Comparison of ENCODE assay signal across 12 cellular contexts in genomic region chr20:21397341-21398108, GRCh38. TPM values are rescaled to one million over a fixed set of nuclear protein-coding genes. Genes with fewer than 3 reads are reported as not detected.
DNase-seq lines count a peak whose midpoint lies in the region; ATAC-seq and TF ChIP-seq lines count a peak whose summit lies in the region.
"Had no signal": no experiment of that assay in that cellular context is flagged by ENCODE, and none has a peak within 500 bp of the region (broad histone marks: within the 10 kb centered on the region; RNA-seq: fewer than 3 reads in every experiment).

NKX2-4 (minus strand) TSS chr20:21397526; CDS start chr20:21397399, 127 bp downstream.

- H3K9me3 Mint-ChIP-seq in activated naive CD4-positive, alpha-beta T cell treated with anti-CD3 and anti-CD28 coated beads for 36 hours = peaks cover 3% of the 10 kb centered on the region
- no peaks in the 10 kb centered on the region for H3K9me3 Mint-ChIP-seq in activated B cell treated with CpG ODN at 0.5 μM for 24 hours

- peak within 1 kb of the TSS in 3 of 4 donors; percentile 12 to 26 (median 21) for H3K4me3 ChIP-seq in upper lobe of left lung

- TF ChIP-seq EP300 in upper lobe of left lung (IDR thresholded peaks at IDR 0.05) = no peak

- no peak for DNase-seq in activated naive CD4-positive, alpha-beta T cell treated with anti-CD3 and anti-CD28 coated beads for 36 hours
- DNase-seq in activated naive CD4-positive, alpha-beta T cell (lab: John Stamatoyannopoulos, UW) = no peak
- DNase-seq in activated B cell treated with CpG ODN at 0.5 μM for 24 hours (peak; percentile 17), left kidney (ENCODE audit: low read depth, low spot score) (peak; percentile 11), upper lobe of left lung (peak in 1 of 2 donors; percentile 73), NCI-H128 (lab: John Stamatoyannopoulos, UW; ENCODE audit: unreplicated experiment) (no peak)
- DNase-seq in stimulated activated CD4-positive, alpha-beta T cell treated with anti-CD3 and anti-CD28 coated beads, Interleukin-12 subunit alpha, Interleukin-12 subunit beta, amount 100 ng/mL, for 4 hours = no peak
- DNase-seq: activated CD8-positive, alpha-beta memory T cell treated with anti-CD3 and anti-CD28 coated beads for 24 hours; effector memory CD4-positive, alpha-beta T cell; NCI-H446 had no signal

- H3K4me3 Mint-ChIP-seq in activated naive CD4-positive, alpha-beta T cell treated with anti-CD3 and anti-CD28 coated beads for 36 hours = peak within 1 kb of the TSS; percentile 42
- H3K4me3 Mint-ChIP-seq in activated B cell treated with CpG ODN at 0.5 μM for 24 hours = peak within 1 kb of the TSS; percentile 64

- peaks cover 9 to 25% (median 19%) of the 10 kb centered on the region in 4 donors for H3K4me1 ChIP-seq in upper lobe of left lung

- CTCF ChIA-PET in activated naive CD4-positive, alpha-beta T cell treated with anti-CD3 and anti-CD28 coated beads for 36 hours (lab: Charles Lee) = no interaction called here
- CTCF ChIA-PET in activated B cell treated with CpG ODN at 0.5 μM for 24 hours (lab: Charles Lee) = no interaction called here

- H3K27ac Mint-ChIP-seq in activated naive CD4-positive, alpha-beta T cell treated with anti-CD3 and anti-CD28 coated beads for 36 hours = no peak within 1 kb of the TSS
- H3K27ac Mint-ChIP-seq in activated B cell treated with CpG ODN at 0.5 μM for 24 hours = no peak within 1 kb of the TSS

- peaks cover 12% of the 10 kb centered on the region for H3K4me1 Mint-ChIP-seq in activated naive CD4-positive, alpha-beta T cell treated with anti-CD3 and anti-CD28 coated beads for 36 hours (ENCODE audit: low read depth)
- peaks cover 10% of the 10 kb centered on the region for H3K4me1 Mint-ChIP-seq in activated B cell treated with CpG ODN at 0.5 μM for 24 hours

- H3K9me3 ChIP-seq in upper lobe of left lung = no peaks in the 10 kb centered on the region

- intact Hi-C loops in activated naive CD4-positive, alpha-beta T cell treated with anti-CD3 and anti-CD28 coated beads for 36 hours (cut with micrococcal nuclease) = loop anchor here (10.0 kb wide), 1 partner anchor 307 kb away; the partner anchor contains the start of gene PAX1
- intact Hi-C loops in activated B cell treated with CpG ODN at 0.5 μM for 24 hours (cut with micrococcal nuclease) = loop anchor here (2.0 kb wide), 1 partner anchor 297 kb away; no protein-coding TSS in a partner anchor

- TF ChIP-seq POLR2A in upper lobe of left lung (IDR thresholded peaks at IDR 0.05) = no peak

- no peaks in the 10 kb centered on the region for H3K36me3 ChIP-seq in upper lobe of left lung

- TF ChIP-seq CTCF in activated B cell treated with CpG ODN at 0.5 μM for 24 hours (IDR thresholded peaks at IDR 0.05) (no peak), upper lobe of left lung (IDR thresholded peaks at IDR 0.05) (no peak)

- POLR2A ChIA-PET in activated B cell treated with CpG ODN at 0.5 μM for 24 hours (lab: Charles Lee) = interaction anchor here (0.6 kb wide), 1 partner anchor 94 kb away, joined by 6 read pairs; the partner anchor contains the start of gene XRN2

- H3K27me3 Mint-ChIP-seq in activated naive CD4-positive, alpha-beta T cell treated with anti-CD3 and anti-CD28 coated beads for 36 hours (ENCODE audit: low read depth) = peaks cover 69% of the 10 kb centered on the region
- peaks cover 59% of the 10 kb centered on the region for H3K27me3 Mint-ChIP-seq in activated B cell treated with CpG ODN at 0.5 μM for 24 hours

- H3K36me3 Mint-ChIP-seq in activated naive CD4-positive, alpha-beta T cell treated with anti-CD3 and anti-CD28 coated beads for 36 hours (ENCODE audit: low read depth) = peaks cover 2% of the 10 kb centered on the region
- no peaks in the 10 kb centered on the region for H3K36me3 Mint-ChIP-seq in activated B cell treated with CpG ODN at 0.5 μM for 24 hours (ENCODE audit: low read depth)

- peaks cover 0 to 79% (median 31%) of the 10 kb centered on the region in 4 donors for H3K27me3 ChIP-seq in upper lobe of left lung

- H3K27ac ChIP-seq in upper lobe of left lung = no peak within 1 kb of the TSS

- WGBS in upper lobe of left lung, 2 donors = 14 to 16% methylated on average over 30 to 38 of the region's 57 CpGs

- no peak for ATAC-seq in activated B cell treated with CpG ODN at 0.5 μM for 24 hours (ENCODE audit: low read depth)
- ATAC-seq in upper lobe of left lung (ENCODE audit: low FRiP score in 2 of 2) = peak in 1 of 2 donors; percentile 8
- ATAC-seq in GM21737 (IDR thresholded peaks at IDR 0.05; ENCODE audit: unreplicated experiment) = no peak

RNA-seq across cellular contexts. Expression of gene NKX2-4, which starts in this region (rescaled TPM):
- total RNA-seq in activated naive CD4-positive, alpha-beta T cell treated with anti-CD3 and anti-CD28 coated beads for 36 hours = not detected
- not detected in 2 replicates for total RNA-seq in activated B cell treated with CpG ODN at 0.5 μM for 24 hours
- not detected for total RNA-seq in upper lobe of left lung
- total RNA-seq: lung microvascular endothelial cell had no signal

Comparison
In these comparisons a context has a peak if more than half of its experiments do, and no peak if none do; other contexts are left out.
1. Peak in DNase-seq in activated B cell treated with CpG ODN at 0.5 μM for 24 hours; RNA of the gene not detected or under 1 TPM.